1 cellular context compared by ENCODE assay signal in genomic region chr11:119101759-119102423, GRCh38.
TF ChIP-seq lines count a peak whose summit lies in the region.

Gene DPAGT1 (minus strand): TSS chr11:119101853. CDS start chr11:119101655, 198 bp downstream.

TF ChIP-seq in K562, 482 proteins besides CTCF, POLR2A, EP300 and RAD21 (continued from another document and continues in another):
- TF ChIP-seq ZNF512 (tag; IDR thresholded peaks at IDR 0.05): no peak
- 0 out of 2 replicates have a peak, but pooled peaks have one; percentile 14 for TF ChIP-seq ZNF79 (CRISPR knock-in tag; IDR thresholded peaks at IDR 0.05; ENCODE audit: low read depth)
- no peak for TF ChIP-seq HOMEZ (CRISPR knock-in tag; IDR thresholded peaks at IDR 0.05)
- no peak for TF ChIP-seq BRF1 (IDR thresholded peaks at IDR 0.05; ENCODE audit: borderline replicate concordance, extremely low read depth, insufficient read length)
- TF ChIP-seq ELK3 (CRISPR knock-in tag; IDR thresholded peaks at IDR 0.05): no peak
- TF ChIP-seq NCOA4 (IDR thresholded peaks at IDR 0.05; ENCODE audit: partially characterized antibody): no peak
- no peak for TF ChIP-seq ZNF778 (CRISPR knock-in tag; IDR thresholded peaks at IDR 0.05)
- peak; percentile 69; the same call in 1 of the 2 replicates for TF ChIP-seq ETV5 (CRISPR knock-in tag; IDR thresholded peaks at IDR 0.05; ENCODE audit: low read depth)
- peak; percentile 93 for TF ChIP-seq USF1 (CRISPR knock-in tag; IDR thresholded peaks at IDR 0.05)
- no peak for TF ChIP-seq U2AF2 (optimal IDR thresholded peaks at IDR 0.05; ENCODE audit: low read depth, low read length)
- TF ChIP-seq ZNF239 (CRISPR knock-in tag; IDR thresholded peaks at IDR 0.05): no peak
- no peak for TF ChIP-seq ZNF316 (IDR thresholded peaks at IDR 0.05)
- no peak for TF ChIP-seq ZNF780A (CRISPR knock-in tag; IDR thresholded peaks at IDR 0.05)
- TF ChIP-seq SRSF7 (optimal IDR thresholded peaks at IDR 0.05; ENCODE audit: low read depth, low read length): no peak
- no peak for TF ChIP-seq ETS2 (tag; IDR thresholded peaks at IDR 0.05; ENCODE audit: borderline replicate concordance, poor library complexity, severe bottlenecking)
- no peak for TF ChIP-seq SFPQ (IDR thresholded peaks at IDR 0.05; ENCODE audit: low read depth, low read length)
- TF ChIP-seq DPF2 (IDR thresholded peaks at IDR 0.05): peak; percentile 10; the same call in 1 of the 2 replicates
- TF ChIP-seq ARID3A (IDR thresholded peaks at IDR 0.05; ENCODE audit: borderline replicate concordance, low read depth, low read length): no peak
- TF ChIP-seq MAX (CRISPR knock-in tag; IDR thresholded peaks at IDR 0.05): peak; percentile 90
- no peak for TF ChIP-seq ELK1 (CRISPR knock-in tag; IDR thresholded peaks at IDR 0.05)
- peak; percentile 93 for TF ChIP-seq CTBP1 (IDR thresholded peaks at IDR 0.05; ENCODE audit: borderline replicate concordance)
- peak; percentile 60; the same call in 1 of the 2 replicates for TF ChIP-seq GTF2E2 (tag; IDR thresholded peaks at IDR 0.05)
- no peak for TF ChIP-seq IRF2 (CRISPR knock-in tag; IDR thresholded peaks at IDR 0.05)
- TF ChIP-seq VEZF1 (CRISPR knock-in tag; IDR thresholded peaks at IDR 0.05): peak; percentile 77
- no peak for TF ChIP-seq CBX3 (IDR thresholded peaks at IDR 0.05; ENCODE audit: borderline replicate concordance in 1 of 2, low read length in 2 of 2)
- TF ChIP-seq RBM14 (IDR thresholded peaks at IDR 0.05; ENCODE audit: borderline replicate concordance, insufficient read depth, low read depth, low read length): no peak
- TF ChIP-seq ZBTB7A (IDR thresholded peaks at IDR 0.05; ENCODE audit: borderline replicate concordance, control insufficient read depth, low read depth, low read length): no peak
- TF ChIP-seq ZNF584 (CRISPR knock-in tag; IDR thresholded peaks at IDR 0.05; ENCODE audit: low read depth): peak; percentile 75
- TF ChIP-seq L3MBTL2 (IDR thresholded peaks at IDR 0.05): peak; percentile 27
- no peak for TF ChIP-seq MCM3 (IDR thresholded peaks at IDR 0.05)
- TF ChIP-seq RNF2 (IDR thresholded peaks at IDR 0.05): no peak; the same call in 1 of the 2 replicates
- TF ChIP-seq POLR2H (tag; IDR thresholded peaks at IDR 0.05; ENCODE audit: low read depth): no peak
- TF ChIP-seq NR2F6 (CRISPR knock-in tag; IDR thresholded peaks at IDR 0.05): no peak
- TF ChIP-seq PPARD (CRISPR knock-in tag; IDR thresholded peaks at IDR 0.05): no peak
- TF ChIP-seq HNRNPL (IDR thresholded peaks at IDR 0.05; ENCODE audit: low read depth, low read length): no peak
- no peak for TF ChIP-seq ZNF785 (CRISPR knock-in tag; IDR thresholded peaks at IDR 0.05)
- TF ChIP-seq ZNF212 (CRISPR knock-in tag; IDR thresholded peaks at IDR 0.05): no peak
- TF ChIP-seq ZNF134 (CRISPR knock-in tag; conservative IDR thresholded peaks at IDR 0.05): no peak
- 0 out of 2 replicates have a peak, but pooled peaks have one; percentile 23 for TF ChIP-seq ATF4 (CRISPR knock-in tag; IDR thresholded peaks at IDR 0.05)
- TF ChIP-seq MNT (conservative IDR thresholded peaks at IDR 0.05): peak; percentile 97 to 98
- TF ChIP-seq BRD4 (IDR thresholded peaks at IDR 0.05): no peak
- TF ChIP-seq KLF16 (IDR thresholded peaks at IDR 0.05): no peak
- TF ChIP-seq PTRF (tag; IDR thresholded peaks at IDR 0.05): 0 out of 2 replicates have a peak, but pooled peaks have one; percentile 39
- peak; percentile 99 for TF ChIP-seq MYC (IDR thresholded peaks at IDR 0.05; ENCODE audit: low read depth, low read length)
- TF ChIP-seq MYC (CRISPR knock-in tag; IDR thresholded peaks at IDR 0.05; ENCODE audit: borderline replicate concordance, low read depth): peak; percentile 99
- TF ChIP-seq BCOR (IDR thresholded peaks at IDR 0.05): no peak
- no peak for TF ChIP-seq CTCFL (IDR thresholded peaks at IDR 0.05; ENCODE audit: borderline replicate concordance, insufficient read depth, low read depth, low read length, poor library complexity, severe bottlenecking)
- peak; percentile 70; the same call in 1 of the 2 replicates for TF ChIP-seq ELF4 (CRISPR knock-in tag; IDR thresholded peaks at IDR 0.05)
- TF ChIP-seq ZNF217 (CRISPR knock-in tag; IDR thresholded peaks at IDR 0.05): no peak
- TF ChIP-seq CBX5 (IDR thresholded peaks at IDR 0.05; ENCODE audit: borderline replicate concordance, low read depth): no peak
- TF ChIP-seq GTF2B (IDR thresholded peaks at IDR 0.05; ENCODE audit: extremely low read depth, insufficient read length): peak; percentile 7
- no peak for TF ChIP-seq ZNF384 (IDR thresholded peaks at IDR 0.05; ENCODE audit: low read depth, low read length)
